ENCODE assay signal across 11 cellular contexts in genomic region chr10:29712108-29712507, GRCh38.
DNase-seq lines count a peak whose midpoint lies in the region; ATAC-seq, FAIRE-seq and TF ChIP-seq lines count a peak whose summit lies in the region.
"Had no signal": no experiment of that assay in that cellular context is flagged by ENCODE, and none has a peak within 500 bp of the region (broad histone marks: within the 10 kb centered on the region; RNA-seq: fewer than 3 reads in every experiment).

No MANE protein-coding gene starts in this region.

- POLR2A ChIA-PET in IMR-90 (lab: Charles Lee; ENCODE audit: unreplicated experiment) (no interaction called here), GM12878 (lab: Charles Lee) (interaction anchor here (1.3 kb wide), 1 partner anchor 10 kb away, joined by 4 read pairs; no protein-coding TSS in a partner anchor)
- POLR2A ChIA-PET in activated CD8-positive, alpha-beta T cell treated with anti-CD3 and anti-CD28 coated beads, Interleukin-2, amount 10 ng/mL, durations not matched to agents 7 days and 5 days (lab: Charles Lee): no interaction called here

- no peak overlapping the region for H4K8ac ChIP-seq in IMR-90 (ENCODE audit: low read depth in 2 of 2, low read length in 2 of 2)

- H3K79me2 ChIP-seq in GM12878 (ENCODE audit: control insufficient read depth, insufficient read depth, low read length): no peaks in the 10 kb centered on the region

- H2AK5ac ChIP-seq in IMR-90 (ENCODE audit: low read depth, low read length): no peak overlapping the region

- in situ Hi-C loops in IMR-90 (cut with MboI; ENCODE audit: low sequenced_read_pairs) (no loop called here), GM12878 (cut with MboI) (no loop called here)

- FAIRE-seq in GM12878 (lab: Jason Lieb, UNC): no peak

- peak overlapping the region; percentile 38 for H3K27ac Mint-ChIP-seq in progenitor cell of endocrine pancreas
- H3K27ac Mint-ChIP-seq in activated CD8-positive, alpha-beta T cell treated with anti-CD3 and anti-CD28 coated beads, Interleukin-2, amount 10 ng/mL, durations not matched to agents 7 days and 5 days: no peak overlapping the region
- H3K27ac Mint-ChIP-seq in activated CD4-positive, alpha-beta T cell treated with anti-CD3 and anti-CD28 coated beads, Interleukin-2, amount 10 ng/mL, durations not matched to agents 24 days and 14 days: no peak overlapping the region
- H3K27ac Mint-ChIP-seq: activated T-helper 17 cell treated with anti-CD3 and anti-CD28 coated beads, Interleukin-2, amount 50 U/mL, for 72 hours; naive B cell had no signal

- TF ChIP-seq RAD21 in IMR-90 (IDR thresholded peaks at IDR 0.05; ENCODE audit: low read length): no peak
- TF ChIP-seq RAD21 in GM12878 (IDR thresholded peaks at IDR 0.05; ENCODE audit: insufficient read depth, low read depth, low read length): no peak

- H3K4me2 ChIP-seq in IMR-90 (ENCODE audit: low read depth, low read length) (no peak overlapping the region), GM12878 (ENCODE audit: control insufficient read depth, insufficient read depth) (no peak overlapping the region)

- H2AFZ ChIP-seq in IMR-90 (replicated peaks; ENCODE audit: low read length, poor library complexity): no peak overlapping the region
- H2AFZ ChIP-seq in GM12878 (ENCODE audit: control insufficient read depth, low read depth, low read length): no peak overlapping the region

- BruUV-seq in IMR-90 (replicated peaks; lab: Mats Ljungman, UMichigan) (no TSS peak), GM12878 (replicated peaks; lab: Mats Ljungman, UMichigan) (no TSS peak)

- no peak overlapping the region for H3K18ac ChIP-seq in IMR-90 (ENCODE audit: low read depth, low read length)

- SMC1A ChIA-PET in GM12878 (lab: Charles Lee; ENCODE audit: uncharacterized antibody, unreplicated experiment): no interaction called here

- H2BK15ac ChIP-seq in IMR-90 (ENCODE audit: low read depth, low read length): no peak overlapping the region

- H3K56ac ChIP-seq in IMR-90 (ENCODE audit: extremely low read depth, insufficient read depth, low read length): no peak overlapping the region

- no peak overlapping the region for H2BK5ac ChIP-seq in IMR-90 (ENCODE audit: low read depth, low read length, poor library complexity, severe bottlenecking)

- no CpG with 5 or more reads among the region's 7 CpGs for WGBS in IMR-90 (ENCODE audit: extremely low coverage in 2 of 2, insufficient read length in 1 of 2), 2 experiments
- 21% methylated on average over 7 of the region's 7 CpGs for WGBS in GM12878 (ENCODE audit: insufficient coverage, insufficient replicate concordance, low lambda C conversion rate, missing lambda C conversion rate)
- WGBS in thyroid gland, 2 donors: 78 to 83% methylated on average over 7 of the region's 7 CpGs

- no peak overlapping the region for H3K23ac ChIP-seq in IMR-90 (ENCODE audit: low read depth, low read length)

- H3K79me1 ChIP-seq in IMR-90 (ENCODE audit: low read depth in 1 of 2, low read length in 2 of 2): peaks cover 12 to 63% of the 10 kb centered on the region in 2 experiments

- no peak overlapping the region for H2AK9ac ChIP-seq in IMR-90 (replicated peaks; ENCODE audit: low read depth, low read length, poor library complexity)

- peaks cover 6% of the 10 kb centered on the region for H3K4me1 Mint-ChIP-seq in progenitor cell of endocrine pancreas (ENCODE audit: low read depth)
- no peaks in the 10 kb centered on the region for H3K4me1 Mint-ChIP-seq in activated CD8-positive, alpha-beta T cell treated with anti-CD3 and anti-CD28 coated beads, Interleukin-2, amount 10 ng/mL, durations not matched to agents 7 days and 5 days (ENCODE audit: low read depth)
- peaks cover 2% of the 10 kb centered on the region for H3K4me1 Mint-ChIP-seq in activated CD4-positive, alpha-beta T cell treated with anti-CD3 and anti-CD28 coated beads, Interleukin-2, amount 10 ng/mL, durations not matched to agents 24 days and 14 days
- H3K4me1 Mint-ChIP-seq: naive B cell had no signal

- no peak for TF ChIP-seq CTCF in IMR-90 (conservative IDR thresholded peaks at IDR 0.05; ENCODE audit: low read depth, low read length)
- no peak for TF ChIP-seq CTCF in GM12878 (IDR thresholded peaks at IDR 0.05 in 2 of 3, conservative IDR thresholded peaks at IDR 0.05 in 1 of 3; ENCODE audit: control insufficient read depth in 2 of 3, extremely low read depth in 1 of 3, insufficient read depth in 1 of 3, low read depth in 3 of 3, low read length in 3 of 3)
- no peak for TF ChIP-seq CTCF in progenitor cell of endocrine pancreas (IDR thresholded peaks at IDR 0.05; ENCODE audit: unreplicated experiment)
- no peak for TF ChIP-seq CTCF in thyroid gland (IDR thresholded peaks at IDR 0.05)

- no peak overlapping the region for H2BK120ac ChIP-seq in IMR-90 (ENCODE audit: low read depth, low read length)

- CTCF ChIA-PET in IMR-90 (lab: Yijun Ruan, JAX) (no interaction called here), GM12878 (lab: Yijun Ruan, JAX) (no interaction called here)
- CTCF ChIA-PET in activated CD8-positive, alpha-beta T cell treated with anti-CD3 and anti-CD28 coated beads, Interleukin-2, amount 10 ng/mL, durations not matched to agents 7 days and 5 days (lab: Charles Lee): interaction anchor here (0.9 kb wide), 1 partner anchor 24 kb away, joined by 3 read pairs; no protein-coding TSS in a partner anchor

- no peaks in the 10 kb centered on the region for H3K9me3 ChIP-seq in IMR-90 (ENCODE audit: control insufficient read depth, insufficient read depth, low read length)
- no peaks in the 10 kb centered on the region for H3K9me3 ChIP-seq in GM12878 (replicated peaks; ENCODE audit: control insufficient read depth, insufficient read depth, low read length)
- H3K9me3 ChIP-seq in thyroid gland: no peaks in the 10 kb centered on the region
- H3K9me3 ChIP-seq: heart left ventricle had no signal

- peaks cover 3% of the 10 kb centered on the region for H3K36me3 ChIP-seq in IMR-90 (ENCODE audit: control insufficient read depth, insufficient read depth, low read length)
- H3K36me3 ChIP-seq in GM12878 (ENCODE audit: control insufficient read depth in 2 of 2, insufficient read depth in 2 of 2, low read length in 1 of 2): no peaks in the 10 kb centered on the region; a peak in 1 of 4 replicates
- H3K36me3 ChIP-seq in thyroid gland: no peaks in the 10 kb centered on the region
- H3K36me3 ChIP-seq: heart left ventricle had no signal

- dilution Hi-C loops in IMR-90 (cut with HindIII; ENCODE audit: low sequenced_read_pairs, unreplicated experiment): no loop called here

- H3K4me3 Mint-ChIP-seq in progenitor cell of endocrine pancreas (ENCODE audit: low read depth): no peak overlapping the region
- no peak overlapping the region for H3K4me3 Mint-ChIP-seq in activated CD8-positive, alpha-beta T cell treated with anti-CD3 and anti-CD28 coated beads, Interleukin-2, amount 10 ng/mL, durations not matched to agents 7 days and 5 days
- no peak overlapping the region for H3K4me3 Mint-ChIP-seq in activated CD4-positive, alpha-beta T cell treated with anti-CD3 and anti-CD28 coated beads, Interleukin-2, amount 10 ng/mL, durations not matched to agents 24 days and 14 days
- H3K4me3 Mint-ChIP-seq: activated T-helper 17 cell treated with anti-CD3 and anti-CD28 coated beads, Interleukin-2, amount 50 U/mL, for 72 hours; naive B cell had no signal

- H3K27ac ChIP-seq in IMR-90 (ENCODE audit: insufficient read depth, low read length) (no peak overlapping the region), GM12878 (ENCODE audit: control insufficient read depth, insufficient read depth) (no peak overlapping the region), thyroid gland (no peak overlapping the region)

- H3K9me1 ChIP-seq in IMR-90 (ENCODE audit: insufficient read depth, low read length): peaks cover 11% of the 10 kb centered on the region

- H3K27me3 ChIP-seq in IMR-90 (ENCODE audit: control insufficient read depth, insufficient read depth, low read length): no peaks in the 10 kb centered on the region
- H3K27me3 ChIP-seq in GM12878 (replicated peaks in 1 of 2; ENCODE audit: control insufficient read depth in 2 of 2, insufficient read depth in 2 of 2, low read length in 1 of 2): no peaks in the 10 kb centered on the region
- no peaks in the 10 kb centered on the region for H3K27me3 ChIP-seq in thyroid gland
- H3K27me3 ChIP-seq: heart left ventricle had no signal

- H3K4me3 ChIP-seq in IMR-90 (ENCODE audit: insufficient read depth, low read depth, low read length) (no peak overlapping the region), GM12878 (no peak overlapping the region), thyroid gland (replicated peaks in 1 of 3) (no peak overlapping the region)
- H3K4me3 ChIP-seq: heart left ventricle had no signal

- H3K9ac ChIP-seq in IMR-90 (ENCODE audit: low read depth, low read length) (no peak overlapping the region), GM12878 (ENCODE audit: control insufficient read depth, insufficient read depth, low read length) (no peak overlapping the region)

- H3K14ac ChIP-seq in IMR-90 (replicated peaks; ENCODE audit: low read depth, low read length): no peak overlapping the region

- H4K5ac ChIP-seq in IMR-90 (ENCODE audit: low read depth, low read length): no peak overlapping the region

- TF ChIP-seq POLR2A in IMR-90 (IDR thresholded peaks at IDR 0.05; ENCODE audit: low read depth, low read length): no peak
- no peak for TF ChIP-seq POLR2A in GM12878 (IDR thresholded peaks at IDR 0.05; ENCODE audit: low read depth, low read length)
- no peak for TF ChIP-seq POLR2A in thyroid gland (IDR thresholded peaks at IDR 0.05)

- peaks cover 24% of the 10 kb centered on the region for H3K36me3 Mint-ChIP-seq in progenitor cell of endocrine pancreas (ENCODE audit: insufficient read depth)
- peaks cover 3% of the 10 kb centered on the region for H3K36me3 Mint-ChIP-seq in activated CD8-positive, alpha-beta T cell treated with anti-CD3 and anti-CD28 coated beads, Interleukin-2, amount 10 ng/mL, durations not matched to agents 7 days and 5 days (ENCODE audit: low read depth)
- H3K36me3 Mint-ChIP-seq in activated CD4-positive, alpha-beta T cell treated with anti-CD3 and anti-CD28 coated beads, Interleukin-2, amount 10 ng/mL, durations not matched to agents 24 days and 14 days (ENCODE audit: low read depth): peaks cover 2% of the 10 kb centered on the region
- H3K36me3 Mint-ChIP-seq: naive B cell had no signal

- peak; percentile 42 for ATAC-seq in IMR-90 (ENCODE audit: low read depth)
- peak; percentile 40 for ATAC-seq in GM12878
- no peak for ATAC-seq in activated CD8-positive, alpha-beta T cell treated with anti-CD3 and anti-CD28 coated beads, Interleukin-2, amount 10 ng/mL, durations not matched to agents 7 days and 5 days
- ATAC-seq: activated T-helper 17 cell treated with anti-CD3 and anti-CD28 coated beads, Interleukin-2, amount 50 U/mL, for 72 hours; heart left ventricle had no signal

- H2BK20ac ChIP-seq in IMR-90 (ENCODE audit: low read depth, low read length): no peak overlapping the region

- H3K9me3 Mint-ChIP-seq in progenitor cell of endocrine pancreas (ENCODE audit: low read depth): peaks cover 2% of the 10 kb centered on the region
- H3K9me3 Mint-ChIP-seq in activated CD8-positive, alpha-beta T cell treated with anti-CD3 and anti-CD28 coated beads, Interleukin-2, amount 10 ng/mL, durations not matched to agents 7 days and 5 days (ENCODE audit: insufficient read depth): peaks cover 6% of the 10 kb centered on the region
- no peaks in the 10 kb centered on the region for H3K9me3 Mint-ChIP-seq in activated CD4-positive, alpha-beta T cell treated with anti-CD3 and anti-CD28 coated beads, Interleukin-2, amount 10 ng/mL, durations not matched to agents 24 days and 14 days
- H3K9me3 Mint-ChIP-seq: activated T-helper 17 cell treated with anti-CD3 and anti-CD28 coated beads, Interleukin-2, amount 50 U/mL, for 72 hours had no signal

- H4K20me1 ChIP-seq in IMR-90 (ENCODE audit: insufficient read depth, low read length) (peaks cover 58% of the 10 kb centered on the region), GM12878 (ENCODE audit: control insufficient read depth, insufficient read depth) (no peaks in the 10 kb centered on the region)

- peak; percentile 71 for DNase-seq in IMR-90
- peak; percentile 87 for DNase-seq in NCI-H2107 treated with DMSO at 0.1 percent for 48 hours (lab: John Stamatoyannopoulos, UW; ENCODE audit: unreplicated experiment)
- no peak for DNase-seq in GM12878 (ENCODE audit: low read depth, low spot score)
- DNase-seq in progenitor cell of endocrine pancreas (ENCODE audit: low spot score, unreplicated experiment): no peak
- no peak for DNase-seq in activated CD8-positive, alpha-beta T cell treated with anti-CD3 and anti-CD28 coated beads, Interleukin-2, amount 10 ng/mL, durations not matched to agents 7 days and 5 days
- DNase-seq in activated CD4-positive, alpha-beta T cell treated with anti-CD3 and anti-CD28 coated beads, Interleukin-2, amount 10 ng/mL, durations not matched to agents 24 days and 14 days: no peak
- no peak for DNase-seq in thyroid gland
- DNase-seq: cortex of kidney, heart left ventricle, naive B cell had no signal

- no peak overlapping the region for H4K91ac ChIP-seq in IMR-90 (ENCODE audit: insufficient read depth, low read depth, low read length)

- RAD21 ChIA-PET in GM12878 (lab: Charles Lee; ENCODE audit: unreplicated experiment): no interaction called here

- H3K4me1 ChIP-seq in IMR-90 (ENCODE audit: control insufficient read depth, insufficient read depth, low read length): peaks cover 2% of the 10 kb centered on the region; the same call in 1 of the 2 replicates
- H3K4me1 ChIP-seq in GM12878 (ENCODE audit: control insufficient read depth, insufficient read depth, low read length): no peaks in the 10 kb centered on the region
- H3K4me1 ChIP-seq in thyroid gland: peaks cover 33 to 34% of the 10 kb centered on the region in 2 donors

- intact Hi-C loops in IMR-90 (cut with micrococcal nuclease) (no loop called here), GM12878 (cut with micrococcal nuclease; ENCODE audit: unreplicated experiment) (no loop called here), thyroid gland (cut with DNase I) (no loop called here)
- intact Hi-C loops in activated CD4-positive, alpha-beta T cell treated with anti-CD3 and anti-CD28 coated beads, Interleukin-2, amount 10 ng/mL, durations not matched to agents 24 days and 14 days (cut with micrococcal nuclease): no loop called here

- no peak overlapping the region for H3K4ac ChIP-seq in IMR-90 (ENCODE audit: low read depth, low read length)

- TF ChIP-seq EP300 in GM12878 (IDR thresholded peaks at IDR 0.05; ENCODE audit: borderline replicate concordance in 1 of 2, control insufficient read depth in 1 of 2, low read depth in 2 of 2, low read length in 2 of 2): no peak

- H3K27me3 Mint-ChIP-seq in progenitor cell of endocrine pancreas: no peaks in the 10 kb centered on the region
- H3K27me3 Mint-ChIP-seq in activated CD8-positive, alpha-beta T cell treated with anti-CD3 and anti-CD28 coated beads, Interleukin-2, amount 10 ng/mL, durations not matched to agents 7 days and 5 days (ENCODE audit: low read depth): no peaks in the 10 kb centered on the region
- H3K27me3 Mint-ChIP-seq in activated CD4-positive, alpha-beta T cell treated with anti-CD3 and anti-CD28 coated beads, Interleukin-2, amount 10 ng/mL, durations not matched to agents 24 days and 14 days: no peaks in the 10 kb centered on the region
- H3K27me3 Mint-ChIP-seq: activated T-helper 17 cell treated with anti-CD3 and anti-CD28 coated beads, Interleukin-2, amount 50 U/mL, for 72 hours had no signal

Comparison
In these comparisons a context has a peak if more than half of its experiments do, and no peak if none do; other contexts are left out.
1. DNase-seq: peak in IMR-90 (single experiment) and NCI-H2107 treated with DMSO at 0.1 percent for 48 hours (single experiment); none in GM12878 (single experiment), progenitor cell of endocrine pancreas (single experiment), activated CD8-positive, alpha-beta T cell treated with anti-CD3 and anti-CD28 coated beads, Interleukin-2, amount 10 ng/mL, durations not matched to agents 7 days and 5 days (single experiment), activated CD4-positive, alpha-beta T cell treated with anti-CD3 and anti-CD28 coated beads, Interleukin-2, amount 10 ng/mL, durations not matched to agents 24 days and 14 days (single experiment) and thyroid gland (0 of 2).